In genomic region chr21:43717967-43718871, GRCh38 we compare ENCODE assay signal across 1 cellular context.
A peak's percentile ranks its signal among the peaks of the same experiment; 100 is the strongest.
TF ChIP-seq lines count a peak whose summit lies in the region.

No MANE protein-coding gene starts in this region.

TF ChIP-seq in K562, 482 proteins besides CTCF, POLR2A, EP300 and RAD21 (continued from another document and continues in another):
- TF ChIP-seq ZNF511 (CRISPR knock-in tag; IDR thresholded peaks at IDR 0.05) (no peak), FUS (optimal IDR thresholded peaks at IDR 0.05; ENCODE audit: low read depth, low read length) (peak; percentile 67), ZNF444 (CRISPR knock-in tag; IDR thresholded peaks at IDR 0.05) (no peak), E2F8 (IDR thresholded peaks at IDR 0.05; ENCODE audit: low read depth, partially characterized antibody) (no peak), RB1 (IDR thresholded peaks at IDR 0.05; ENCODE audit: low read depth) (no peak; the same call in 1 of the 2 replicates), ZNF280B (CRISPR knock-in tag; IDR thresholded peaks at IDR 0.05) (no peak), EGR1 (conservative IDR thresholded peaks at IDR 0.05) (no peak), ZBTB43 (CRISPR knock-in tag; IDR thresholded peaks at IDR 0.05) (no peak), YY1 (IDR thresholded peaks at IDR 0.05; ENCODE audit: borderline replicate concordance in 1 of 3, control insufficient read depth in 1 of 3, extremely low read depth in 1 of 3, insufficient read depth in 3 of 3, insufficient read length in 1 of 3, insufficient replicate concordance in 2 of 3, low read depth in 1 of 3, low read length in 2 of 3) (no peak), CCAR2 (IDR thresholded peaks at IDR 0.05; ENCODE audit: low read depth, low read length) (no peak), CBFB (CRISPR knock-in tag; IDR thresholded peaks at IDR 0.05) (peak; percentile 60; the same call in 1 of the 2 replicates), ZNF699 (CRISPR knock-in tag; IDR thresholded peaks at IDR 0.05; ENCODE audit: insufficient replicate concordance) (no peak), PHF8 (IDR thresholded peaks at IDR 0.05; ENCODE audit: borderline replicate concordance, low read length) (no peak), ZNF551 (CRISPR knock-in tag; IDR thresholded peaks at IDR 0.05) (no peak), ATF4 (CRISPR knock-in tag; IDR thresholded peaks at IDR 0.05) (no peak), ZNF77 (CRISPR knock-in tag; IDR thresholded peaks at IDR 0.05) (no peak), ZNF778 (CRISPR knock-in tag; IDR thresholded peaks at IDR 0.05) (no peak), TAF15 (IDR thresholded peaks at IDR 0.05; ENCODE audit: low read depth, low read length) (no peak), E2F3 (CRISPR knock-in tag; IDR thresholded peaks at IDR 0.05) (peak; percentile 56; the same call in 1 of the 2 replicates), NFRKB (IDR thresholded peaks at IDR 0.05; ENCODE audit: low read depth) (no peak), ZFP91 (CRISPR knock-in tag; IDR thresholded peaks at IDR 0.05) (no peak), ZBTB1 (CRISPR knock-in tag; IDR thresholded peaks at IDR 0.05; ENCODE audit: borderline replicate concordance, low read depth) (peak; percentile 70; the same call in 1 of the 2 replicates), MTF1 (CRISPR knock-in tag; IDR thresholded peaks at IDR 0.05; ENCODE audit: borderline replicate concordance) (no peak), SMC3 (conservative IDR thresholded peaks at IDR 0.05; ENCODE audit: insufficient read depth, low read depth, low read length) (no peak), ZNF76 (CRISPR knock-in tag; IDR thresholded peaks at IDR 0.05; ENCODE audit: borderline replicate concordance) (no peak), BRF2 (IDR thresholded peaks at IDR 0.05; ENCODE audit: borderline replicate concordance, insufficient read depth, insufficient read length) (no peak), ZBED1 (IDR thresholded peaks at IDR 0.05) (no peak), KDM5B (IDR thresholded peaks at IDR 0.05; ENCODE audit: insufficient replicate concordance, low read depth, low read length) (no peak), LARP7 (IDR thresholded peaks at IDR 0.05) (no peak), ELF2 (CRISPR knock-in tag; IDR thresholded peaks at IDR 0.05) (no peak), TFE3 (CRISPR knock-in tag; IDR thresholded peaks at IDR 0.05) (no peak), KAT7 (CRISPR knock-in tag; IDR thresholded peaks at IDR 0.05; ENCODE audit: borderline replicate concordance) (peak; percentile 16; the same call in 1 of the 2 replicates), NFE2 (IDR thresholded peaks at IDR 0.05; ENCODE audit: low read depth) (no peak), ARID2 (IDR thresholded peaks at IDR 0.05) (0 out of 2 replicates have a peak, but pooled peaks have one; percentile 19), MITF (IDR thresholded peaks at IDR 0.05) (no peak), ZNF12 (CRISPR knock-in tag; IDR thresholded peaks at IDR 0.05) (no peak), DPF2 (IDR thresholded peaks at IDR 0.05) (0 out of 2 replicates have a peak, but pooled peaks have one; percentile 10), ZBTB2 (IDR thresholded peaks at IDR 0.05) (no peak), HNRNPK (IDR thresholded peaks at IDR 0.05; ENCODE audit: low read depth, low read length, poor library complexity, severe bottlenecking) (no peak), E2F4 (CRISPR knock-in tag; IDR thresholded peaks at IDR 0.05; ENCODE audit: low read depth) (no peak), TCFL5 (CRISPR knock-in tag; conservative IDR thresholded peaks at IDR 0.05) (no peak), TFAP4 (CRISPR knock-in tag; IDR thresholded peaks at IDR 0.05; ENCODE audit: borderline replicate concordance) (0 out of 2 replicates have a peak, but pooled peaks have one; percentile 7), SRSF1 (IDR thresholded peaks at IDR 0.05; ENCODE audit: low read depth, low read length) (no peak), PREB (CRISPR knock-in tag; IDR thresholded peaks at IDR 0.05) (no peak)
